8 cellular contexts compared by ENCODE assay signal in the genomic region with DNA sequence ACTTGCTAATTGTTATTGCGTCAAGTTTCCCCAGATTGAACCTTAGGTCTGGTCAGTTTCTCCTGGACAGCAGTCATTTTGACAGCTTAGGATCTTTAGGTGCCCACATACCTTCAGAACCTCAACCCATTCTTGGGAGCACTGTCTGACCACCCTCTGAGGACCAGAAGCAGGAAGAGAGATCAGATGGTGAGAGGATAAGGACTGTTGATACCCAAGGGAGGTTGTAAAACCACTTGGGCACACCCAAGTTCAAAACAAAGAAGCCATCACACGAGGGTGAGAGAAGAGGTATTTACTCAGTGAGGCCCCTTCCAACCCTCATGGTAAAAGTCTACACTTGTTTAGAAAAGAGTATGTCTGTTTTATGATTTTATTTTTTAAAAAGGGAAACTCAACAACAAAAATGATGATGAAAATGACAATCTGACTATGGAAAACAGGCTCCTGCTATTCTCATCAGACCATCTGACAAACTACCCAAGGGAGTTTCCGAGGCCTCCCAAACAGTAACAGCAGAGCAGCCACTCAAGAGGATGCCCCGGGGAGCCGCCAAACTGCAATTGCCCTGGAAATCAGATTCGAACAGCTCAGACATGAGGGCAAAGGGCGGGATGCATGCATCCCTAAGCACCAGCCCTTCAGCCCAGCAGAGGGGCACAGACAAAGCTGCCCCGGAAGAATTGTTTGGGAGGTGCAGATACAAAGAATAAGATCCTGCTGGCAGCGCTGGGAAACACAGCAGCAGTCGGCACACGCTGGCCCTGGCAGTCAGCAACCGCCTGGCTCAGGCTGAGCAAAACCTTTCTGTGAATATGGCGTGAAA.
DNase-seq lines count a peak whose midpoint lies in the region; ATAC-seq and TF ChIP-seq lines count a peak whose summit lies in the region.

No MANE protein-coding gene starts in this region.

- H3K4me1 ChIP-seq in lower lobe of right lung: peaks cover 39% of the 10 kb centered on the region
- H3K4me1 ChIP-seq in SJCRH30: peaks cover 15% of the 10 kb centered on the region

- peak; percentile 80 for DNase-seq in DMS153 (lab: John Stamatoyannopoulos, UW)
- DNase-seq in UCSD-AML1 (lab: John Stamatoyannopoulos, UW; ENCODE audit: unreplicated experiment): peak; percentile 37
- no peak for DNase-seq in lower lobe of right lung
- DNase-seq in NCI-H1417 treated with DMSO at 0.1 percent for 48 hours (lab: John Stamatoyannopoulos, UW): no peak
- no peak for DNase-seq in SJCRH30

- H3K36me3 ChIP-seq in lower lobe of right lung (no peaks in the 10 kb centered on the region), SJCRH30 (no peaks in the 10 kb centered on the region)

- ATAC-seq in HG02571 (IDR thresholded peaks at IDR 0.05; ENCODE audit: unreplicated experiment): peak; percentile 29
- ATAC-seq in lower lobe of right lung: peak in 1 of 2 donors; percentile 17
- no peak for ATAC-seq in GM19455 (IDR thresholded peaks at IDR 0.05; ENCODE audit: unreplicated experiment)
- ATAC-seq in HG03135 (IDR thresholded peaks at IDR 0.05; ENCODE audit: unreplicated experiment): no peak

- H3K27ac ChIP-seq in lower lobe of right lung: peak overlapping the region; percentile 10
- H3K27ac ChIP-seq in SJCRH30: no peak overlapping the region

- TF ChIP-seq CTCF in lower lobe of right lung (IDR thresholded peaks at IDR 0.05): no peak

- intact Hi-C loops in lower lobe of right lung (cut with DNase I): no loop called here

- no peaks in the 10 kb centered on the region for H3K27me3 ChIP-seq in lower lobe of right lung (ENCODE audit: low read depth)
- H3K27me3 ChIP-seq in SJCRH30: no peaks in the 10 kb centered on the region

- H3K4me3 ChIP-seq in lower lobe of right lung: no peak overlapping the region
- no peak overlapping the region for H3K4me3 ChIP-seq in SJCRH30

- H3K9me3 ChIP-seq in lower lobe of right lung (no peaks in the 10 kb centered on the region), SJCRH30 (replicated peaks) (no peaks in the 10 kb centered on the region)

Comparison
In these comparisons a context has a peak if more than half of its experiments do, and no peak if none do; other contexts are left out.
1. DNase-seq: peak in DMS153 (single experiment) and UCSD-AML1 (single experiment); none in lower lobe of right lung (single experiment), NCI-H1417 treated with DMSO at 0.1 percent for 48 hours (single experiment) and SJCRH30 (0 of 2).